ENCODE assay signal across 8 cellular contexts in the genomic region with DNA sequence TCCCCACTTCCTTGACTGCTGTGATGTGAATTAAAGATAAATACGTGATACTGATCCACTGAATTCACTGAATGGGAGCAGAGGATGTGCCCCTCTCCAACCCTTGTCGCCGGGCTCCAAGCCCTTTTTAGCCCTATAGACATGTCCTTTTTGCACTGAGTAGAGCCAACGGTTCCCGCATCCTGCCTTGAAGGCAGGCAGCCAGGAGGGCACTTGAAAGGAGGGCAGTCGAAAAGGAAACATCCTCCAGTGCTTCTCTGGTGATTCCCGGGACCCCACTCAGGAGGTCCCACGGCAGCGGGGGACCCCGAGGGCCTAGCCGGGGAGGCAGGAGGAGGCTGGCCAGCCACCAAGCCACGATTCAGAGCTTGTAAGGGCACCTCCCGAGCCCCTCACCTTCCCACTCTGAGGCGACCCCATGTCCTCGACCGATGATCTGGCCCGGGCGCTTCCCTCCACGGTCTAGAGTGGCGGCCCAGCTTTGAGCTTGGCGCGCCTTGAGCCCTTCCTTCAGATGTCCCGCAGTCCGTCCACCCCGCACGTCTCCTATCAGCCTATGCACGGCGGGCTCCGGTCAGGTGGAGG. TPM values are rescaled to one million over a fixed set of nuclear protein-coding genes. Genes with fewer than 3 reads are reported as not detected.
DNase-seq lines count a peak whose midpoint lies in the region; ATAC-seq, FAIRE-seq and TF ChIP-seq lines count a peak whose summit lies in the region.

No MANE protein-coding gene starts in this region.

- H3K4me1 ChIP-seq in RWPE2 (ENCODE audit: insufficient read depth, poor library complexity, severe bottlenecking), result peaks cover 7% of the 10 kb centered on the region
- peaks cover 26% of the 10 kb centered on the region for H3K4me1 ChIP-seq in endothelial cell of umbilical vein (ENCODE audit: control insufficient read depth, extremely low read depth, insufficient read depth, low read length)

- DNase-seq in activated CD4-positive, alpha-beta T cell treated with anti-CD3 and anti-CD28 coated beads for 36 hours, result peak; percentile 41
- no peak for DNase-seq in activated CD4-positive, alpha-beta T cell treated with anti-CD3 and anti-CD28 coated beads for 1 hour
- DNase-seq in RWPE2 (ENCODE audit: low spot score) (no peak), endothelial cell of umbilical vein (ENCODE audit: low read depth, low spot score) (peak; percentile 46), myocyte (ENCODE audit: low read depth) (peak; percentile 26), NCI-H1417 treated with DMSO at 0.1 percent for 48 hours (lab: John Stamatoyannopoulos, UW) (no peak), NOMO-1 treated with dmso at 0.1 percent for 144 hours (lab: John Stamatoyannopoulos, UW; ENCODE audit: unreplicated experiment) (no peak)

- peak overlapping the region; percentile 99 for H3K27ac Mint-ChIP-seq in activated CD4-positive, alpha-beta T cell treated with anti-CD3 and anti-CD28 coated beads for 36 hours

- no peaks in the 10 kb centered on the region for H4K20me1 ChIP-seq in endothelial cell of umbilical vein (replicated peaks; ENCODE audit: control insufficient read depth, extremely low read depth, insufficient read depth, low read length)

- H3K9ac ChIP-seq in endothelial cell of umbilical vein (replicated peaks; ENCODE audit: extremely low read depth, insufficient read depth, low read length), result peak overlapping the region; percentile 99

- H3K27me3 Mint-ChIP-seq in activated CD4-positive, alpha-beta T cell treated with anti-CD3 and anti-CD28 coated beads for 36 hours, result no peaks in the 10 kb centered on the region

- H3K36me3 ChIP-seq in RWPE2 (ENCODE audit: low read depth) (peaks cover 44% of the 10 kb centered on the region), endothelial cell of umbilical vein (ENCODE audit: control insufficient read depth in 2 of 2, extremely low read depth in 1 of 2, insufficient read depth in 2 of 2, low read length in 2 of 2) (peaks cover 6 to 14% of the 10 kb centered on the region in 2 experiments)

- TF ChIP-seq CTCF in RWPE2 (IDR thresholded peaks at IDR 0.05; ENCODE audit: poor library complexity, severe bottlenecking) (no peak), endothelial cell of umbilical vein (IDR thresholded peaks at IDR 0.05; ENCODE audit: extremely low read depth in 1 of 2, insufficient read depth in 1 of 2, low read depth in 1 of 2, low read length in 2 of 2) (no peak)

- peak overlapping the region; percentile 50 for H2AFZ ChIP-seq in endothelial cell of umbilical vein (ENCODE audit: low read depth, low read length)

- intact Hi-C loops in activated CD4-positive, alpha-beta T cell treated with anti-CD3 and anti-CD28 coated beads for 36 hours (cut with DNase I, micrococcal nuclease), result loop anchor here (2.0 to 10.0 kb wide), 8 partner anchors 417 to 1151 kb away; a partner anchor contains a TSS
- intact Hi-C loops in endothelial cell of umbilical vein (cut with micrococcal nuclease), result loop anchor here (1.0 to 10.0 kb wide), 3 partner anchors 561 to 815 kb away; a partner anchor contains a TSS

- H3K9me3 ChIP-seq in RWPE2 (ENCODE audit: severe bottlenecking) (no peaks in the 10 kb centered on the region), endothelial cell of umbilical vein (replicated peaks; ENCODE audit: control insufficient read depth, insufficient read depth, low read length) (no peaks in the 10 kb centered on the region)

- TF ChIP-seq POLR2A in endothelial cell of umbilical vein (IDR thresholded peaks at IDR 0.05; ENCODE audit: low read depth, low read length), result no peak

- peaks cover 44% of the 10 kb centered on the region for H3K4me1 Mint-ChIP-seq in activated CD4-positive, alpha-beta T cell treated with anti-CD3 and anti-CD28 coated beads for 36 hours

- dilution Hi-C loops in endothelial cell of umbilical vein (cut with MboI; ENCODE audit: extremely low pct_ligation_motif_present, low sequenced_read_pairs), result no loop called here

- CTCF ChIA-PET in activated CD4-positive, alpha-beta T cell treated with anti-CD3 and anti-CD28 coated beads for 36 hours (lab: Charles Lee), result interaction anchor here (1.2 to 1.6 kb wide), 2 partner anchors 12 to 50 kb away, joined by 4 to 6 read pairs; no protein-coding TSS in a partner anchor
- CTCF ChIA-PET in endothelial cell of umbilical vein (lab: Charles Lee), result interaction anchor here (1.0 to 2.7 kb wide), 5 partner anchors 12 to 768 kb away, joined by 3 to 14 read pairs (median 4); no protein-coding TSS in a partner anchor

- H3K79me2 ChIP-seq in endothelial cell of umbilical vein (ENCODE audit: control insufficient read depth, insufficient read depth, low read length), result peaks cover 42% of the 10 kb centered on the region

- H3K27me3 ChIP-seq in RWPE2 (ENCODE audit: insufficient read depth, poor library complexity, severe bottlenecking), result no peaks in the 10 kb centered on the region
- no peaks in the 10 kb centered on the region for H3K27me3 ChIP-seq in endothelial cell of umbilical vein (ENCODE audit: control insufficient read depth in 2 of 2, insufficient read depth in 2 of 2, low read length in 2 of 2)

- peak overlapping the region; percentile 64 for H3K27ac ChIP-seq in RWPE2 (ENCODE audit: poor library complexity, severe bottlenecking)
- peak overlapping the region; percentile 95 for H3K27ac ChIP-seq in endothelial cell of umbilical vein (ENCODE audit: insufficient read depth, low read depth, low read length)

- H3K4me2 ChIP-seq in endothelial cell of umbilical vein (ENCODE audit: insufficient read depth, low read length), result peak overlapping the region; percentile 87

- peaks cover 40% of the 10 kb centered on the region for H3K36me3 Mint-ChIP-seq in activated CD4-positive, alpha-beta T cell treated with anti-CD3 and anti-CD28 coated beads for 36 hours (ENCODE audit: low read depth)

- no peaks in the 10 kb centered on the region for H3K9me3 Mint-ChIP-seq in activated CD4-positive, alpha-beta T cell treated with anti-CD3 and anti-CD28 coated beads for 36 hours (ENCODE audit: low read depth)

- BruUV-seq in endothelial cell of umbilical vein (replicated peaks; lab: Mats Ljungman, UMichigan), result TSS peak; percentile 81

- ATAC-seq in activated CD4-positive, alpha-beta T cell treated with anti-CD3 and anti-CD28 coated beads for 36 hours, result peak; percentile 8
- ATAC-seq in HG02610 (IDR thresholded peaks at IDR 0.05; ENCODE audit: unreplicated experiment), result peak; percentile 11
- ATAC-seq in RWPE2 (ENCODE audit: low read depth), result peak; percentile 10; the same call in 1 of the 3 replicates

- H3K4me3 ChIP-seq in RWPE2 (ENCODE audit: severe bottlenecking), result peak overlapping the region; percentile 78
- peak overlapping the region; percentile 64 to 88 (median 87) for H3K4me3 ChIP-seq in endothelial cell of umbilical vein (replicated peaks in 1 of 3; ENCODE audit: insufficient read depth in 1 of 3, low read depth in 1 of 3, low read length in 3 of 3)

- H3K4me3 Mint-ChIP-seq in activated CD4-positive, alpha-beta T cell treated with anti-CD3 and anti-CD28 coated beads for 36 hours, result peak overlapping the region; percentile 93

- POLR2A ChIA-PET in activated CD4-positive, alpha-beta T cell treated with anti-CD3 and anti-CD28 coated beads for 36 hours (lab: Charles Lee), result interaction anchor here (0.6 to 2.1 kb wide), 5 partner anchors 9 to 815 kb away, joined by 3 to 15 read pairs (median 3); a partner anchor contains a TSS
- POLR2A ChIA-PET in endothelial cell of umbilical vein (lab: Charles Lee), result interaction anchor here (1.3 kb wide), 1 partner anchor 44 kb away, joined by 7 read pairs; no protein-coding TSS in a partner anchor

- H3K9me1 ChIP-seq in endothelial cell of umbilical vein (replicated peaks; ENCODE audit: control insufficient read depth, extremely low read depth, insufficient read depth, low read length), result no peaks in the 10 kb centered on the region

- FAIRE-seq in endothelial cell of umbilical vein (lab: Jason Lieb, UNC), result peak; percentile 82

TF ChIP-seq in endothelial cell of umbilical vein, 7 proteins besides CTCF, POLR2A, EP300 and RAD21 (continues in another document):
- TF ChIP-seq FOS (IDR thresholded peaks at IDR 0.05; ENCODE audit: borderline replicate concordance, insufficient read depth, low read length), result no peak
- TF ChIP-seq EZH2 (IDR thresholded peaks at IDR 0.05; ENCODE audit: borderline replicate concordance, low read depth, low read length, severe bottlenecking), result no peak
- no peak for TF ChIP-seq GATA2 (IDR thresholded peaks at IDR 0.05; ENCODE audit: insufficient read depth, insufficient read length, low read depth, low read length)
- TF ChIP-seq MYC (IDR thresholded peaks at IDR 0.05; ENCODE audit: low read depth, low read length), result no peak
- TF ChIP-seq, protein P1, sequence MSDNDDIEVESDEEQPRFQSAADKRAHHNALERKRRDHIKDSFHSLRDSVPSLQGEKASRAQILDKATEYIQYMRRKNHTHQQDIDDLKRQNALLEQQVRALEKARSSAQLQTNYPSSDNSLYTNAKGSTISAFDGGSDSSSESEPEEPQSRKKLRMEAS (IDR thresholded peaks at IDR 0.05; ENCODE audit: insufficient read depth, insufficient read length), result no peak
- TF ChIP-seq POLR2AphosphoS5 (IDR thresholded peaks at IDR 0.05; ENCODE audit: insufficient read depth, low read depth, low read length), result no peak

RNA-seq across cellular contexts. Expression of a gene that starts 0.9 kb away (rescaled TPM):
- total RNA-seq in activated CD4-positive, alpha-beta T cell treated with anti-CD3 and anti-CD28 coated beads for 36 hours, result 100 to 1,000 TPM; 124 to 129 TPM
- 248 and 254 TPM in 2 replicates for total RNA-seq in endothelial cell of umbilical vein
- polyA plus RNA-seq in endothelial cell of umbilical vein, result 66.4 and 100 TPM in 2 replicates
- polyA plus RNA-seq in endothelial cell of umbilical vein (2011; cell fraction: cytosol; rRNA removed), result 161 and 226 TPM in 2 replicates
- 65.6 and 105 TPM in 2 replicates for polyA plus RNA-seq in endothelial cell of umbilical vein (2011; cell fraction: nucleus; rRNA removed)
- 225 and 241 TPM in 2 replicates for polyA plus RNA-seq in endothelial cell of umbilical vein (2012)
- 29.4 and 33.2 TPM in 2 replicates for polyA minus RNA-seq in endothelial cell of umbilical vein
- polyA minus RNA-seq in endothelial cell of umbilical vein (2011; cell fraction: cytosol; rRNA and poly(A)+ RNA removed), result 22.0 TPM
- 33.6 and 35.9 TPM in 2 replicates for polyA minus RNA-seq in endothelial cell of umbilical vein (2011; cell fraction: nucleus; rRNA and poly(A)+ RNA removed)
- total RNA-seq in myocyte, result 65.2 and 129 TPM in 2 replicates
- 161 TPM for polyA plus RNA-seq in myocyte (2012)

RNA-seq across cellular contexts. Expression of a gene that starts 6.8 kb away (rescaled TPM):
- total RNA-seq in activated CD4-positive, alpha-beta T cell treated with anti-CD3 and anti-CD28 coated beads for 36 hours, result 10 to 100 TPM; 20.9 to 21.5 TPM
- 38.3 and 39.1 TPM in 2 replicates for total RNA-seq in endothelial cell of umbilical vein
- 18.7 and 19.9 TPM in 2 replicates for polyA plus RNA-seq in endothelial cell of umbilical vein
- polyA plus RNA-seq in endothelial cell of umbilical vein (2011; cell fraction: cytosol; rRNA removed), result 16.9 and 20.6 TPM in 2 replicates
- 14.7 and 17.7 TPM in 2 replicates for polyA plus RNA-seq in endothelial cell of umbilical vein (2011; cell fraction: nucleus; rRNA removed)
- polyA plus RNA-seq in endothelial cell of umbilical vein (2012), result 20.8 and 23.6 TPM in 2 replicates
- 29.6 and 34.4 TPM in 2 replicates for polyA minus RNA-seq in endothelial cell of umbilical vein
- 18.7 TPM for polyA minus RNA-seq in endothelial cell of umbilical vein (2011; cell fraction: cytosol; rRNA and poly(A)+ RNA removed)
- polyA minus RNA-seq in endothelial cell of umbilical vein (2011; cell fraction: nucleus; rRNA and poly(A)+ RNA removed), result 21.9 and 25.6 TPM in 2 replicates
- 25.8 and 26.1 TPM in 2 replicates for total RNA-seq in myocyte
- 22.9 TPM for polyA plus RNA-seq in myocyte (2012)

Comparison
In these comparisons a context has a peak if more than half of its experiments do, and no peak if none do; other contexts are left out.
1. DNase-seq: peak in activated CD4-positive, alpha-beta T cell treated with anti-CD3 and anti-CD28 coated beads for 36 hours (single experiment), endothelial cell of umbilical vein (single experiment) and myocyte (single experiment); none in activated CD4-positive, alpha-beta T cell treated with anti-CD3 and anti-CD28 coated beads for 1 hour (single experiment), RWPE2 (single experiment), NCI-H1417 treated with DMSO at 0.1 percent for 48 hours (single experiment) and NOMO-1 treated with dmso at 0.1 percent for 144 hours (single experiment).
2. Peak in every context shown above with its lines, with median percentiles within 50 percentile points of each other: ATAC-seq.